1 cellular context compared by ENCODE assay signal in genomic region chr11:123268118-123268517, GRCh38.
A peak's percentile ranks its signal among the peaks of the same experiment; 100 is the strongest.
TF ChIP-seq lines count a peak whose summit lies in the region.

No MANE protein-coding gene starts in this region.

TF ChIP-seq in IMR-90, 13 proteins besides CTCF, POLR2A, EP300 and RAD21 (continued from another document):
- TF ChIP-seq, protein P1, sequence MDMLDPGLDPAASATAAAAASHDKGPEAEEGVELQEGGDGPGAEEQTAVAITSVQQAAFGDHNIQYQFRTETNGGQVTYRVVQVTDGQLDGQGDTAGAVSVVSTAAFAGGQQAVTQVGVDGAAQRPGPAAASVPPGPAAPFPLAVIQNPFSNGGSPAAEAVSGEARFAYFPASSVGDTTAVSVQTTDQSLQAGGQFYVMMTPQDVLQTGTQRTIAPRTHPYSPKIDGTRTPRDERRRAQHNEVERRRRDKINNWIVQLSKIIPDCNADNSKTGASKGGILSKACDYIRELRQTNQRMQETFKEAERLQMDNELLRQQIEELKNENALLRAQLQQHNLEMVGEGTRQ (IDR thresholded peaks at IDR 0.05; ENCODE audit: low read depth, low read length): peak; percentile 39; the same call in 1 of the 2 replicates
- TF ChIP-seq NFE2L2 (IDR thresholded peaks at IDR 0.05; ENCODE audit: low read depth, low read length): no peak
TF ChIP-seq in IMR-90: peak in this region for 1.
